Comparison of ENCODE assay signal across 9 cellular contexts in genomic region chr12:2690348-2691000, GRCh38.
DNase-seq lines count a peak whose midpoint lies in the region; ATAC-seq and TF ChIP-seq lines count a peak whose summit lies in the region.
"Had no signal": no experiment of that assay in that cellular context is flagged by ENCODE, and none has a peak within 500 bp of the region (broad histone marks: within the 10 kb centered on the region; RNA-seq: fewer than 3 reads in every experiment).

No MANE protein-coding gene starts in this region.

- TF ChIP-seq CTCF in WTC11 (IDR thresholded peaks at IDR 0.05) (no peak), spleen (IDR thresholded peaks at IDR 0.05 in 8 of 11, conservative IDR thresholded peaks at IDR 0.05 in 3 of 11) (no peak)

- no peak for DNase-seq in activated CD4-positive, alpha-beta T cell treated with anti-CD3 and anti-CD28 coated beads for 36 hours
- DNase-seq in activated CD4-positive, alpha-beta T cell treated with anti-CD3 and anti-CD28 coated beads for 1 hour: no peak
- DNase-seq in WTC11 (ENCODE audit: low spot score): no peak
- no peak for DNase-seq in spleen
- DNase-seq in OCI-M1 (lab: John Stamatoyannopoulos, UW): no peak
- DNase-seq in effector CD4-positive, alpha-beta T cell: no peak
- no peak for DNase-seq in HuH-7.5 (ENCODE audit: low spot score)

- H3K9me3 ChIP-seq in iPS-18a (ENCODE audit: control insufficient read depth, low read depth, low read length) (no peaks in the 10 kb centered on the region), spleen (no peaks in the 10 kb centered on the region)

- H3K27me3 Mint-ChIP-seq in activated CD4-positive, alpha-beta T cell treated with anti-CD3 and anti-CD28 coated beads for 36 hours: peaks cover 2% of the 10 kb centered on the region
- peaks cover 24% of the 10 kb centered on the region for H3K27me3 Mint-ChIP-seq in WTC11 (ENCODE audit: low read depth)

- no peak for ATAC-seq in activated CD4-positive, alpha-beta T cell treated with anti-CD3 and anti-CD28 coated beads for 36 hours
- no peak for ATAC-seq in WTC11
- ATAC-seq: K562 had no signal

- peak overlapping the region; percentile 40 for H3K9ac ChIP-seq in iPS-18a (ENCODE audit: low read length)

- POLR2A ChIA-PET in activated CD4-positive, alpha-beta T cell treated with anti-CD3 and anti-CD28 coated beads for 36 hours (lab: Charles Lee): interaction anchor here (0.6 kb wide), 2 partner anchors 85 to 213 kb away, joined by 3 read pairs; no protein-coding TSS in a partner anchor
- POLR2A ChIA-PET in WTC11 (lab: Charles Lee): no interaction called here

- H3K4me3 Mint-ChIP-seq in activated CD4-positive, alpha-beta T cell treated with anti-CD3 and anti-CD28 coated beads for 36 hours: peak overlapping the region; percentile 79
- H3K4me3 Mint-ChIP-seq in WTC11: peak overlapping the region; percentile 74

- H3K4me1 ChIP-seq in iPS-18a (ENCODE audit: control insufficient read depth, low read depth, low read length): peaks cover 8% of the 10 kb centered on the region
- H3K4me1 ChIP-seq in spleen: peaks cover 0 to 35% (median 26%) of the 10 kb centered on the region in 6 donors

- H3K27me3 ChIP-seq in iPS-18a (ENCODE audit: control insufficient read depth, insufficient read depth, low read length): peaks cover 17% of the 10 kb centered on the region
- H3K27me3 ChIP-seq in spleen (replicated peaks in 1 of 7): peaks cover 0 to 10% (median 0%) of the 10 kb centered on the region in 7 donors

- H3K9me3 Mint-ChIP-seq in activated CD4-positive, alpha-beta T cell treated with anti-CD3 and anti-CD28 coated beads for 36 hours (ENCODE audit: low read depth): no peaks in the 10 kb centered on the region
- 0 out of 2 replicates have a peak, but pooled peaks cover 3% of the 10 kb centered on the region for H3K9me3 Mint-ChIP-seq in WTC11

- H3K27ac Mint-ChIP-seq in activated CD4-positive, alpha-beta T cell treated with anti-CD3 and anti-CD28 coated beads for 36 hours: peak overlapping the region; percentile 79
- no peak overlapping the region for H3K27ac Mint-ChIP-seq in WTC11

- peaks cover 26% of the 10 kb centered on the region for H3K4me1 Mint-ChIP-seq in activated CD4-positive, alpha-beta T cell treated with anti-CD3 and anti-CD28 coated beads for 36 hours
- H3K4me1 Mint-ChIP-seq in WTC11: peaks cover 27% of the 10 kb centered on the region

- no peaks in the 10 kb centered on the region for H3K36me3 Mint-ChIP-seq in activated CD4-positive, alpha-beta T cell treated with anti-CD3 and anti-CD28 coated beads for 36 hours (ENCODE audit: low read depth)
- H3K36me3 Mint-ChIP-seq in WTC11: no peaks in the 10 kb centered on the region

- WGBS in spleen, 5 donors: 46 to 53% (median 50%) methylated on average over 14 of the region's 14 CpGs

- intact Hi-C loops in activated CD4-positive, alpha-beta T cell treated with anti-CD3 and anti-CD28 coated beads for 36 hours (cut with DNase I, micrococcal nuclease): loop anchor here in 1 of 2 experiments (2.0 to 5.0 kb wide), 6 partner anchors 62 to 686 kb away; partner anchors contain the start of genes DCP1B, FOXM1, RHNO1 and TSPAN9
- intact Hi-C loops in spleen (cut with DNase I; ENCODE audit: low total_unique reads): no loop called here

- CTCF ChIA-PET in activated CD4-positive, alpha-beta T cell treated with anti-CD3 and anti-CD28 coated beads for 36 hours (lab: Charles Lee): interaction anchor here (0.5 to 1.7 kb wide), 11 partner anchors 8 to 577 kb away, joined by 3 to 9 read pairs (median 4); partner anchors contain the start of gene FKBP4
- CTCF ChIA-PET in WTC11 (lab: Charles Lee): interaction anchor here (0.7 to 4.3 kb wide), 34 partner anchors 8 to 351 kb away, joined by 3 to 37 read pairs (median 5); no protein-coding TSS in a partner anchor

- H3K36me3 ChIP-seq in iPS-18a (ENCODE audit: control insufficient read depth, low read depth, low read length) (no peaks in the 10 kb centered on the region), spleen (peaks cover 0 to 36% (median 0%) of the 10 kb centered on the region in 6 donors)

- H3K27ac ChIP-seq in iPS-18a (ENCODE audit: low read length) (no peak overlapping the region), spleen (peak overlapping the region; percentile 5 to 91 (median 78))

- no peak for TF ChIP-seq POLR2A in spleen (IDR thresholded peaks at IDR 0.05)

- H3K4me3 ChIP-seq in iPS-18a (ENCODE audit: low read length): peak overlapping the region; percentile 68
- peak overlapping the region; percentile 44 to 89 (median 64) for H3K4me3 ChIP-seq in spleen
- H3K4me3 ChIP-seq: K562 had no signal

TF ChIP-seq in WTC11, 78 proteins besides CTCF, POLR2A, EP300 and RAD21:
- TF ChIP-seq GRHL2 (CRISPR knock-in tag; IDR thresholded peaks at IDR 0.05; ENCODE audit: insufficient replicate concordance, severe bottlenecking) (no peak), ZNF512 (CRISPR knock-in tag; IDR thresholded peaks at IDR 0.05; ENCODE audit: borderline replicate concordance) (no peak)
